In the genomic region with DNA sequence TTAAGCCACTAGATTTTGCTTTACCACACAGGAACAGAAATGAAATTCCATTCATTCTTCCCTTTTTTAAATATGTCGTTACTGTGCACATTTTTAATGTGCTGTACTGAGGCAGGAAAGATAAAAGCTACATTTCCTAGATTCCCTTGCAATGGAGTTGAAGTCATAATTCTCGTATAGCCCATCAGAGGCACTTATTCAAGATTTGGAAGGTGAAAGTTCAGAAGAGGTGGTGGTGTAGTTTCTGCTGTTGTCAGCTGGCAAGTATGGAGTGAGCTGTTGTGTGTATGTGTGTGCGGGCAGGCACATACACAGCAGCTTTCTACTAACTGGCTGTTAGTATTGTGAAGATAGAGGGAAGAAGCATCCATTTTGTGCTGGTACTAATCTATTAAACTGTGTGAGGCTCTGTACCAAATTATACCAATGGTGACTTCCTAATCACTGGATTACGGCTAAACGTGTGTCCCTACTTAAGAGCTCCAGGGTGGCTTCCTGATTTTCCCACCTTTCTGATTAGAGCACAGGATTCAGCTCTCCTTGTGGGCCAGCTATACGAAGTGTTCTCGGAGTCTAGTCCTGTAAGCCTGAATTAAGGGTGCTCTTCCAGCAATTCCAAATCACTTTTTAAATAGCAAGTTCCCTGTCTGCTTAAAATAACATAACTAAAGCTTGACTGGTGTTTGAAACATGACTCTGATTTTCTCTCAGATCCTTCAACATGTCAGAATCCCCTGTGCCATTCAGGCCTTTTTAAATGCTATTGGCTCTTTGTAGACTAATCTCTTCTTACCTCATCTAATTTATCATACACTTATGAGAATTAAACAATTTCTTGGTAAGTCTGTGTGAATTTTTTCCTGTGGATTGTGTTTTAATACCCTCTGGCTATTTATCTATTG, we compare ENCODE assay signal across 10 cellular contexts. TPM values are rescaled to one million over a fixed set of nuclear protein-coding genes. Genes with fewer than 3 reads are reported as not detected.
DNase-seq lines count a peak whose midpoint lies in the region; ATAC-seq and TF ChIP-seq lines count a peak whose summit lies in the region.
"Had no signal": no experiment of that assay in that cellular context is flagged by ENCODE, and none has a peak within 500 bp of the region (broad histone marks: within the 10 kb centered on the region; RNA-seq: fewer than 3 reads in every experiment).

No MANE protein-coding gene starts in this region.

- H3K4me3 ChIP-seq in SJSA1 (no peak overlapping the region), endodermal cell (ENCODE audit: low read length) (no peak overlapping the region), neutrophil (ENCODE audit: low read depth in 1 of 2, low read length in 1 of 2) (no peak overlapping the region)
- H3K4me3 ChIP-seq: vagina had no signal

- no peak overlapping the region for H3K9ac ChIP-seq in endodermal cell (ENCODE audit: extremely low read depth, low read length, poor library complexity, severe bottlenecking)

- H3K27me3 ChIP-seq in SJSA1 (replicated peaks) = no peaks in the 10 kb centered on the region
- no peaks in the 10 kb centered on the region for H3K27me3 ChIP-seq in endodermal cell (ENCODE audit: control insufficient read depth, insufficient read depth, low read length, poor library complexity, severe bottlenecking)
- H3K27me3 ChIP-seq in neutrophil = no peaks in the 10 kb centered on the region
- H3K27me3 ChIP-seq: vagina had no signal

- WGBS in endodermal cell (ENCODE audit: insufficient coverage in 1 of 2, insufficient read length in 1 of 2), 2 experiments = 74 to 75% methylated on average over 7 of the region's 7 CpGs

- H3K9me3 Mint-ChIP-seq in endodermal cell = no peaks in the 10 kb centered on the region

- H3K4me1 Mint-ChIP-seq in endodermal cell = peaks cover 14% of the 10 kb centered on the region

- H3K4me1 ChIP-seq in SJSA1 (replicated peaks) (peaks cover 28% of the 10 kb centered on the region), endodermal cell (ENCODE audit: control insufficient read depth, insufficient read depth, low read length) (no peaks in the 10 kb centered on the region), neutrophil (ENCODE audit: control insufficient read depth in 1 of 2, insufficient read depth in 1 of 2, low read depth in 1 of 2, low read length in 1 of 2) (no peaks in the 10 kb centered on the region)

- no peak overlapping the region for H3K4me3 Mint-ChIP-seq in endodermal cell

- in situ Hi-C loops in GM13976 (cut with MboI; ENCODE audit: low sequenced_read_pairs, unreplicated experiment) = no loop called here

- TF ChIP-seq CTCF in endodermal cell (conservative IDR thresholded peaks at IDR 0.05) = no peak
- no peak for TF ChIP-seq CTCF in neutrophil (IDR thresholded peaks at IDR 0.05)
- TF ChIP-seq CTCF in GM13976 (IDR thresholded peaks at IDR 0.05; ENCODE audit: borderline replicate concordance, control extremely low read depth, extremely low read depth, insufficient read depth, missing control alignments) = no peak

- H3K27me3 Mint-ChIP-seq in endodermal cell (ENCODE audit: insufficient read depth) = no peaks in the 10 kb centered on the region

- H3K36me3 Mint-ChIP-seq in endodermal cell (ENCODE audit: low read depth) = peaks cover 20% of the 10 kb centered on the region

- no peak for ATAC-seq in HG02840 (IDR thresholded peaks at IDR 0.05; ENCODE audit: low FRiP score, unreplicated experiment)
- ATAC-seq in GM21529 (IDR thresholded peaks at IDR 0.05; ENCODE audit: unreplicated experiment) = no peak

- peak overlapping the region; percentile 22 for H3K27ac Mint-ChIP-seq in endodermal cell

- H3K27ac ChIP-seq in SJSA1 = peak overlapping the region; percentile 92
- H3K27ac ChIP-seq in endodermal cell (ENCODE audit: low read depth, low read length) = no peak overlapping the region
- H3K27ac ChIP-seq in neutrophil = peak overlapping the region; percentile 22
- H3K27ac ChIP-seq: vagina had no signal

- DNase-seq in EH (ENCODE audit: low read depth) = peak; percentile 69
- DNase-seq in SJSA1 (ENCODE audit: low read depth in 1 of 2, low spot score in 2 of 2) = peak in 1 of 2 experiments; percentile 63
- DNase-seq in endodermal cell = no peak
- no peak for DNase-seq in GM19238 (ENCODE audit: insufficient read length, low spot score)
- no peak for DNase-seq in GM13976 (ENCODE audit: low spot score)
- DNase-seq: NCI-H146 had no signal

- H3K36me3 ChIP-seq in SJSA1 = 0 out of 2 replicates have a peak, but pooled peaks cover 3% of the 10 kb centered on the region
- peaks cover 21% of the 10 kb centered on the region for H3K36me3 ChIP-seq in endodermal cell (ENCODE audit: control insufficient read depth, insufficient read depth, low read length)
- H3K36me3 ChIP-seq in neutrophil = no peaks in the 10 kb centered on the region
- H3K36me3 ChIP-seq: vagina had no signal

- H3K9me3 ChIP-seq in SJSA1 (replicated peaks) (no peaks in the 10 kb centered on the region), endodermal cell (ENCODE audit: control insufficient read depth, low read length) (no peaks in the 10 kb centered on the region), neutrophil (no peaks in the 10 kb centered on the region)
- H3K9me3 ChIP-seq: vagina had no signal

RNA-seq across cellular contexts. Expression of a gene that starts 43.8 kb away (rescaled TPM):
- 39.5 and 39.6 TPM in 2 replicates for total RNA-seq in SJSA1 (2014; rRNA removed; shearing (Covaris generic))
- 10 to 100 TPM; 88.2 to 98.6 TPM for total RNA-seq in endodermal cell
- 67.4 TPM for polyA plus RNA-seq in endodermal cell (2013, experiment 1 of 2)
- polyA plus RNA-seq in endodermal cell (2013, experiment 2 of 2) = 62.2 TPM
